24 cellular contexts compared by ENCODE assay signal in the genomic region with DNA sequence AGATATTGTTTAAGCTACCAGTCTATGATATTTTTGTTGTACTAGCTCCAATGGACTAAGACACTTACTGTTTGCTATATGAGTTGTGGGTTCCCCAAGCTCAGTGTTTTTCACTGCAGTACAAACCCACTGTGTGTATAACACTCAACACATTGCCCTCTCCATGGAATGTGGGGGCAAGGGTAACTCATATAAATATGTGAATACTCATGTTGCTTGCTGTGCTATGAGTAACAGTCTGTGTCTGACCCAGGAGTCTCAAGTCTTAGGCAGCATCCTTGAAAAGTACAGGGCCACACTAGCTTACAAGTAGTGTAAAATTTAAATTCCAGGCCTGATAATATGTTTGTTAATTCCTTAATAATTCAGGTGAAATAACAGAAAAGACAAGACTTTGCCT. TPM values are rescaled to one million over a fixed set of nuclear protein-coding genes. Genes with fewer than 3 reads are reported as not detected.
"Had no signal": no experiment of that assay in that cellular context is flagged by ENCODE, and none has a peak within 500 bp of the region (broad histone marks: within the 10 kb centered on the region; RNA-seq: fewer than 3 reads in every experiment).

No MANE protein-coding gene starts in this region.

- H3K4me3 Mint-ChIP-seq: activated CD4-positive, alpha-beta T cell treated with anti-CD3 and anti-CD28 coated beads for 36 hours; activated CD8-positive, alpha-beta T cell treated with anti-CD3 and anti-CD28 coated beads for 36 hours; activated naive CD8-positive, alpha-beta T cell treated with anti-CD3 and anti-CD28 coated beads, Interleukin-2, amount 10 ng/mL, durations not matched to agents 7 days and 5 days; central memory CD8-positive, alpha-beta T cell had no signal

- H3K9me3 ChIP-seq: adrenal gland, body of pancreas had no signal

- H3K27ac Mint-ChIP-seq: activated CD4-positive, alpha-beta T cell treated with anti-CD3 and anti-CD28 coated beads for 36 hours; activated CD8-positive, alpha-beta T cell treated with anti-CD3 and anti-CD28 coated beads for 36 hours; activated naive CD8-positive, alpha-beta T cell treated with anti-CD3 and anti-CD28 coated beads, Interleukin-2, amount 10 ng/mL, durations not matched to agents 7 days and 5 days had no signal

- H3K4me3 ChIP-seq: adrenal gland, body of pancreas, SK-N-MC had no signal

- H3K27me3 Mint-ChIP-seq: activated CD4-positive, alpha-beta T cell treated with anti-CD3 and anti-CD28 coated beads for 36 hours; activated CD8-positive, alpha-beta T cell treated with anti-CD3 and anti-CD28 coated beads for 36 hours; activated naive CD8-positive, alpha-beta T cell treated with anti-CD3 and anti-CD28 coated beads, Interleukin-2, amount 10 ng/mL, durations not matched to agents 7 days and 5 days; central memory CD8-positive, alpha-beta T cell had no signal

- H3K27me3 ChIP-seq: adrenal gland, body of pancreas had no signal

- H3K36me3 ChIP-seq: adrenal gland, WERI-Rb-1 had no signal

- H3K36me3 Mint-ChIP-seq: activated naive CD8-positive, alpha-beta T cell treated with anti-CD3 and anti-CD28 coated beads, Interleukin-2, amount 10 ng/mL, durations not matched to agents 7 days and 5 days had no signal

- H3K27ac ChIP-seq: adrenal gland, body of pancreas, SK-N-MC, WERI-Rb-1 had no signal

- H3K4me1 Mint-ChIP-seq: activated CD4-positive, alpha-beta T cell treated with anti-CD3 and anti-CD28 coated beads for 36 hours; activated naive CD8-positive, alpha-beta T cell treated with anti-CD3 and anti-CD28 coated beads, Interleukin-2, amount 10 ng/mL, durations not matched to agents 7 days and 5 days; central memory CD8-positive, alpha-beta T cell had no signal

- DNase-seq: activated CD4-positive, alpha-beta T cell treated with anti-CD3 and anti-CD28 coated beads for 36 hours; activated CD8-positive, alpha-beta memory T cell treated with anti-CD3 and anti-CD28 coated beads, Interleukin-2, amount 50 U/mL, for 4 hours; activated CD8-positive, alpha-beta T cell treated with anti-CD3 and anti-CD28 coated beads for 36 hours; activated naive CD4-positive, alpha-beta T cell treated with anti-CD3 and anti-CD28 coated beads, Interleukin-2, amount 50 U/mL, for 16 hours; activated naive CD8-positive, alpha-beta T cell treated with anti-CD3 and anti-CD28 coated beads, Interleukin-2, amount 10 ng/mL, durations not matched to agents 7 days and 5 days; activated T-cell treated with anti-CD3 and anti-CD28 coated beads, Interleukin-2, amount 50 U/mL, for 1 hour; adrenal gland; anterior cingulate cortex; body of pancreas; Karpas-422; NCI-H1105 treated with DMSO at 0.1 percent for 48 hours; NCI-H1436 treated with DMSO at 0.1 percent for 48 hours; NCI-H187; NCI-H2081; NCI-H510A treated with DMSO at 0.1 percent for 48 hours; NCI-H69; NK-92 treated with Interleukin-12 subunit alpha and Interleukin-12 subunit beta, amount 100 ng/mL, for 24 hours; OCI-M1; RPMI8226; T-helper 1 cell; WERI-Rb-1 had no signal

- H3K4me1 ChIP-seq: adrenal gland had no signal

RNA-seq across cellular contexts. Expression of gene CNTN3, which starts 22.5 kb away (rescaled TPM):
- total RNA-seq: activated CD4-positive, alpha-beta T cell treated with anti-CD3 and anti-CD28 coated beads for 36 hours; activated CD8-positive, alpha-beta T cell treated with anti-CD3 and anti-CD28 coated beads for 36 hours; activated naive CD8-positive, alpha-beta T cell treated with anti-CD3 and anti-CD28 coated beads, Interleukin-2, amount 10 ng/mL, durations not matched to agents 7 days and 5 days; T-helper 2 cell treated with Interferon-gamma antibody and Interleukin-4, amounts not matched to agents 100 ng/mL and 5 ng/mL, for 36 hours had no signal
